Comparison of ENCODE assay signal across 8 cellular contexts in genomic region chr16:425740-426114, GRCh38. TPM values are rescaled to one million over a fixed set of nuclear protein-coding genes. Genes with fewer than 3 reads are reported as not detected.
DNase-seq lines count a peak whose midpoint lies in the region; ATAC-seq and TF ChIP-seq lines count a peak whose summit lies in the region.

No MANE protein-coding gene starts in this region.

- intact Hi-C loops in CD8-positive, alpha-beta T cell (cut with DNase I, micrococcal nuclease) = loop anchor here (1.0 to 5.0 kb wide), 7 partner anchors 24 to 211 kb away; partner anchors contain the start of genes AXIN1 (in 2 of the 2), CAPN15 (in 2 of the 2), DECR2 (in 2 of the 2) and FAM234A (in 1 of the 2)

- peak overlapping the region; percentile 78 for H3K4me3 ChIP-seq in CD8-positive, alpha-beta T cell (ENCODE audit: low read depth, low read length)
- H3K4me3 ChIP-seq in HUES48 (ENCODE audit: low read depth, low read length) = peak overlapping the region; percentile 85; the same call in 1 of the 2 replicates
- peak overlapping the region; percentile 73 for H3K4me3 ChIP-seq in lung

- CTCF ChIA-PET in CD8-positive, alpha-beta T cell (lab: Charles Lee) = interaction anchor here (0.8 to 2.5 kb wide), 3 partner anchors 24 to 349 kb away, joined by 3 to 9 read pairs (median 3); partner anchors contain the start of gene DECR2

- H3K27ac Mint-ChIP-seq in CD8-positive, alpha-beta T cell = peak overlapping the region; percentile 96
- H3K27ac Mint-ChIP-seq in type B pancreatic cell = no peak overlapping the region

- no peaks in the 10 kb centered on the region for H3K36me3 ChIP-seq in CD8-positive, alpha-beta T cell (ENCODE audit: insufficient read depth, low read length)
- H3K36me3 ChIP-seq in HUES48 (ENCODE audit: control insufficient read depth, insufficient read depth, low read length) (0 out of 2 replicates have a peak, but pooled peaks cover 11% of the 10 kb centered on the region), lung (ENCODE audit: control insufficient read depth in 2 of 2, insufficient read depth in 2 of 2, low read length in 2 of 2) (no peaks in the 10 kb centered on the region)

- H3K27me3 Mint-ChIP-seq in CD8-positive, alpha-beta T cell (ENCODE audit: low read depth) = peaks cover 2% of the 10 kb centered on the region
- peaks cover 18% of the 10 kb centered on the region for H3K27me3 Mint-ChIP-seq in type B pancreatic cell

- no peak for TF ChIP-seq CTCF in CD8-positive, alpha-beta T cell (IDR thresholded peaks at IDR 0.05)
- no peak for TF ChIP-seq CTCF in lung (IDR thresholded peaks at IDR 0.05; ENCODE audit: control extremely low read depth, extremely low read depth)
- no peak for TF ChIP-seq CTCF in type B pancreatic cell (conservative IDR thresholded peaks at IDR 0.05)

- ATAC-seq in CD8-positive, alpha-beta T cell = peak; percentile 45
- ATAC-seq in GM21381 (IDR thresholded peaks at IDR 0.05; ENCODE audit: unreplicated experiment) = peak; percentile 47
- no peak for ATAC-seq in lung (ENCODE audit: insufficient read depth, low FRiP score)
- ATAC-seq in GM19467 (IDR thresholded peaks at IDR 0.05; ENCODE audit: unreplicated experiment) = no peak

- peak overlapping the region; percentile 81 for H3K27ac ChIP-seq in CD8-positive, alpha-beta T cell (ENCODE audit: low read depth, low read length)
- H3K27ac ChIP-seq in HUES48 (ENCODE audit: low read depth, low read length) (no peak overlapping the region), lung (ENCODE audit: low read depth in 1 of 2, low read length in 1 of 2) (peak overlapping the region in 1 of 2 donors; percentile 95)

- peaks cover 36% of the 10 kb centered on the region for H3K4me1 Mint-ChIP-seq in CD8-positive, alpha-beta T cell (ENCODE audit: low read depth)
- H3K4me1 Mint-ChIP-seq in type B pancreatic cell (ENCODE audit: unreplicated experiment) = peaks cover 25% of the 10 kb centered on the region

- peak overlapping the region; percentile 90 for H3K4me3 Mint-ChIP-seq in CD8-positive, alpha-beta T cell
- peak overlapping the region; percentile 87 for H3K4me3 Mint-ChIP-seq in type B pancreatic cell

- POLR2A ChIA-PET in CD8-positive, alpha-beta T cell (lab: Charles Lee) = interaction anchor here (1.0 to 1.2 kb wide), 3 partner anchors 24 to 70 kb away, joined by 3 read pairs; partner anchors contain the start of gene DECR2

- peaks cover 4% of the 10 kb centered on the region for H3K36me3 Mint-ChIP-seq in CD8-positive, alpha-beta T cell
- peaks cover 6% of the 10 kb centered on the region for H3K36me3 Mint-ChIP-seq in type B pancreatic cell

- WGBS in lung, 2 donors = 0% methylated on average over 25 to 63 of the region's 63 CpGs

- peak in 1 of 7 experiments; percentile 18 for DNase-seq in CD8-positive, alpha-beta T cell
- DNase-seq in astrocyte of the hippocampus (ENCODE audit: low read depth, low spot score) (peak; percentile 65), lung (ENCODE audit: low spot score) (no peak), type B pancreatic cell (ENCODE audit: extremely low spot score, unreplicated experiment) (no peak), inferior parietal cortex (ENCODE audit: extremely low spot score) (no peak)

- no peaks in the 10 kb centered on the region for H3K27me3 ChIP-seq in CD8-positive, alpha-beta T cell (ENCODE audit: insufficient read depth, low read length)
- H3K27me3 ChIP-seq in HUES48 (ENCODE audit: control insufficient read depth, insufficient read depth, low read length) (peaks cover 33% of the 10 kb centered on the region), lung (ENCODE audit: control insufficient read depth, insufficient read depth) (no peaks in the 10 kb centered on the region)

- H3K9me3 Mint-ChIP-seq in CD8-positive, alpha-beta T cell = no peaks in the 10 kb centered on the region
- H3K9me3 Mint-ChIP-seq in type B pancreatic cell = no peaks in the 10 kb centered on the region

- no peaks in the 10 kb centered on the region for H3K9me3 ChIP-seq in CD8-positive, alpha-beta T cell (ENCODE audit: low read length)
- H3K9me3 ChIP-seq in HUES48 (ENCODE audit: control insufficient read depth, insufficient read depth, low read length) = no peaks in the 10 kb centered on the region
- H3K9me3 ChIP-seq in lung (ENCODE audit: control insufficient read depth in 2 of 2, insufficient read depth in 1 of 2, low read length in 1 of 2) = no peaks in the 10 kb centered on the region

- H3K9ac ChIP-seq in HUES48 (ENCODE audit: low read depth, low read length) = peak overlapping the region; percentile 35; the same call in 1 of the 2 replicates

- H3K4me1 ChIP-seq in CD8-positive, alpha-beta T cell (ENCODE audit: insufficient read depth, low read length) = peaks cover 21% of the 10 kb centered on the region
- H3K4me1 ChIP-seq in HUES48 (ENCODE audit: control insufficient read depth, insufficient read depth, low read length) (peaks cover 8% of the 10 kb centered on the region), lung (ENCODE audit: control insufficient read depth in 2 of 2, insufficient read depth in 2 of 2, low read length in 2 of 2) (peaks cover 5 to 6% of the 10 kb centered on the region in 2 donors)

RNA-seq across cellular contexts. Expression of gene RAB11FIP3, which starts 0.3 kb away (rescaled TPM):
- 10 to 100 TPM; 26.4 to 27.5 TPM for total RNA-seq in CD8-positive, alpha-beta T cell
- total RNA-seq in lung (10 to 100 TPM; 20.8 to 38.3 TPM), type B pancreatic cell (ENCODE audit: low replicate concordance) (43.4 and 52.1 TPM in 2 replicates)
- 10 to 100 TPM; 20.7 to 22.2 TPM for polyA plus RNA-seq in lung

RNA-seq across cellular contexts. Expression of gene DECR2, which starts 24.0 kb away (rescaled TPM):
- total RNA-seq in CD8-positive, alpha-beta T cell = 1 to 10 TPM; 6.1 to 7.9 TPM
- total RNA-seq in lung = 10 to 100 TPM in 1 of 2 donors, 1 to 10 TPM in 1; 5.2 to 18.3 TPM
- 10 to 100 TPM; 13.3 to 18.1 TPM for polyA plus RNA-seq in lung
- total RNA-seq in type B pancreatic cell (ENCODE audit: low replicate concordance) = 21.5 and 22.1 TPM in 2 replicates

RNA-seq across cellular contexts. Expression of gene NME4, which starts 28.7 kb away (rescaled TPM):
- 10 to 100 TPM; 22.2 to 22.3 TPM for total RNA-seq in CD8-positive, alpha-beta T cell
- total RNA-seq in lung (10 to 100 TPM; 18.0 to 68.7 TPM), type B pancreatic cell (ENCODE audit: low replicate concordance) (72.8 and 166 TPM in 2 replicates)
- polyA plus RNA-seq in lung = 10 to 100 TPM; 64.0 to 67.6 TPM

RNA-seq across cellular contexts. Expression of gene PGAP6, which starts 43.9 kb away (rescaled TPM):
- 10 to 100 TPM; 57.9 to 60.8 TPM for total RNA-seq in CD8-positive, alpha-beta T cell
- 10 to 100 TPM; 38.0 to 71.5 TPM for total RNA-seq in lung
- 10 to 100 TPM; 64.8 to 100.0 TPM for polyA plus RNA-seq in lung
- total RNA-seq in type B pancreatic cell (ENCODE audit: low replicate concordance) = 56.0 and 71.1 TPM in 2 replicates

RNA-seq across cellular contexts. Expression of gene MRPL28, which starts 55.4 kb away (rescaled TPM):
- 10 to 100 TPM; 16.7 to 17.4 TPM for total RNA-seq in CD8-positive, alpha-beta T cell
- 10 to 100 TPM; 31.9 to 65.0 TPM for total RNA-seq in lung
- 10 to 100 TPM; 89.4 to 98.9 TPM for polyA plus RNA-seq in lung
- total RNA-seq in type B pancreatic cell (ENCODE audit: low replicate concordance) = 69.6 and 75.3 TPM in 2 replicates

Comparison
In these comparisons a context has a peak if more than half of its experiments do, and no peak if none do; other contexts are left out.
1. ATAC-seq: peak in CD8-positive, alpha-beta T cell (single experiment) and GM21381 (single experiment); none in lung (single experiment) and GM19467 (single experiment).
2. Peak in every context shown above with its lines, with median percentiles within 50 percentile points of each other: H3K4me3 ChIP-seq.